Comparison of ENCODE assay signal across 1 cellular context in the genomic region with DNA sequence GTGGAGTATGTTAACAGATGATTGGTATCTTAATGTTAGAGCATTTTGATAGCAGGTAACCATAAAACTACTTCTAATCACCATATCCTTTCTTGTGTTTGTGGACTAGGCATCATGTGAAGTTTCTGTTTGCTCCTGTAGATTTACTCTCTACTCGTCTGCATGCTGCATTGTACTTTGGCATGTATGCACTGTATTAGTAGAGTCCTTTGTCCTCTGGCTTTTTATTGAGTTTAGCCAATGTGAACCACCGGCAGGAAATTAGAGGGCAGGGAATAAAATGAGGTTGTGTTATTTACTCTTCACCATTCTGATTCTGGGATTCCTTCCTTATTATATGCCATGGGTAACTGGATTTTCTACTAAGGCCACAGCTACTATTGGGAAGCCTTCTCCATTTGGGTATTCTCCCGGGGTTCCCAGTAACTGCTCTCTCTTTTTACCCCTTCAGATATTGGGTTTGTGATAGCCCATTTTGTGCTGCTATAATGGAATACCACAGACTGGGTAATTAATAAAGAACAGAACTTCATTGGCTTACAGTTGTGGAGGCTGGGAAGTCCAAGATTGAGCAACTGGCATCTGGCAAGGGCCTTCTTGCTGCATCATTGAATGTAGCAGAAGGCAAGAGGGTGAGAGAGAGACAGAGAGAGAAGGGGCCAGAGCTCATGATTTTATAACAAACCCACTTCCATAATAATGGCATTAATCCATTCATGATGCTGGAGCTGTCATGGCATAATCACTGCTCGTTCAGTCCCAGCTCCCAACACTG.
TF ChIP-seq lines count a peak whose summit lies in the region.

No MANE protein-coding gene starts in this region.

TF ChIP-seq in GM23338, 12 proteins besides CTCF, POLR2A, EP300 and RAD21:
- no peak for TF ChIP-seq EZH2 (IDR thresholded peaks at IDR 0.05; ENCODE audit: low read depth, unreplicated experiment)
- TF ChIP-seq, protein P1, sequence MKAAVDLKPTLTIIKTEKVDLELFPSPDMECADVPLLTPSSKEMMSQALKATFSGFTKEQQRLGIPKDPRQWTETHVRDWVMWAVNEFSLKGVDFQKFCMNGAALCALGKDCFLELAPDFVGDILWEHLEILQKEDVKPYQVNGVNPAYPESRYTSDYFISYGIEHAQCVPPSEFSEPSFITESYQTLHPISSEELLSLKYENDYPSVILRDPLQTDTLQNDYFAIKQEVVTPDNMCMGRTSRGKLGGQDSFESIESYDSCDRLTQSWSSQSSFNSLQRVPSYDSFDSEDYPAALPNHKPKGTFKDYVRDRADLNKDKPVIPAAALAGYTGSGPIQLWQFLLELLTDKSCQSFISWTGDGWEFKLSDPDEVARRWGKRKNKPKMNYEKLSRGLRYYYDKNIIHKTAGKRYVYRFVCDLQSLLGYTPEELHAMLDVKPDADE (IDR thresholded peaks at IDR 0.05) = no peak
- TF ChIP-seq NANOG (IDR thresholded peaks at IDR 0.05; ENCODE audit: borderline replicate concordance) = no peak
